Comparison of ENCODE assay signal across 8 cellular contexts in genomic region chr2:237085261-237086221, GRCh38. TPM values are rescaled to one million over a fixed set of nuclear protein-coding genes. Genes with fewer than 3 reads are reported as not detected.
A peak's percentile ranks its signal among the peaks of the same experiment; 100 is the strongest.
DNase-seq lines count a peak whose midpoint lies in the region; ATAC-seq and TF ChIP-seq lines count a peak whose summit lies in the region.

Gene COPS8, plus strand, starts transcription at chr2:237085889. Its CDS starts 76 bp downstream, at chr2:237085965.

- peak within 1 kb of the TSS; percentile 99 for H3K27ac Mint-ChIP-seq in T-helper 1 cell treated with Interleukin-12 subunit alpha and Interleukin-12 subunit beta and Interleukin-4 antibody, amounts not matched to agents 30 μg/mL and 1 μg/mL, for 36 hours

- H3K9me3 ChIP-seq in heart right ventricle (no peaks in the 10 kb centered on the region), upper lobe of right lung (no peaks in the 10 kb centered on the region)

- no peaks in the 10 kb centered on the region for H3K9me3 Mint-ChIP-seq in T-helper 1 cell treated with Interleukin-12 subunit alpha and Interleukin-12 subunit beta and Interleukin-4 antibody, amounts not matched to agents 30 μg/mL and 1 μg/mL, for 36 hours

- H3K27me3 ChIP-seq in heart right ventricle = no peaks in the 10 kb centered on the region
- no peaks in the 10 kb centered on the region for H3K27me3 ChIP-seq in upper lobe of right lung

- in situ Hi-C loops in GM13977 (cut with MboI; ENCODE audit: low pct_unique_long_range_greater_than_20kb, low sequenced_read_pairs, unreplicated experiment) = no loop called here

- ATAC-seq in HG02884 (IDR thresholded peaks at IDR 0.05; ENCODE audit: unreplicated experiment) = peak; percentile 98
- ATAC-seq in heart right ventricle = peak; percentile 98 to 100 (median 99)
- peak; percentile 99 for ATAC-seq in upper lobe of right lung

- H3K36me3 Mint-ChIP-seq in T-helper 1 cell treated with Interleukin-12 subunit alpha and Interleukin-12 subunit beta and Interleukin-4 antibody, amounts not matched to agents 30 μg/mL and 1 μg/mL, for 36 hours (ENCODE audit: low read depth) = peaks cover 2% of the 10 kb centered on the region

- DNase-seq in GM13977 (ENCODE audit: low spot score) (peak; percentile 92), NCI-H1694 (lab: John Stamatoyannopoulos, UW) (peak; percentile 82), amniotic stem cell (lab: John Stamatoyannopoulos, UW) (peak; percentile 90), heart right ventricle (peak; percentile 96 to 97), posterior vena cava (ENCODE audit: low spot score) (peak; percentile 99), upper lobe of right lung (peak; percentile 98)

- peak within 1 kb of the TSS; percentile 99 for H3K4me3 Mint-ChIP-seq in T-helper 1 cell treated with Interleukin-12 subunit alpha and Interleukin-12 subunit beta and Interleukin-4 antibody, amounts not matched to agents 30 μg/mL and 1 μg/mL, for 36 hours

- H3K36me3 ChIP-seq in heart right ventricle (peaks cover 0 to 36% (median 0%) of the 10 kb centered on the region in 9 donors), upper lobe of right lung (peaks cover 27% of the 10 kb centered on the region)

- H3K27ac ChIP-seq in heart right ventricle = peak within 1 kb of the TSS; percentile 50 to 94 (median 91)
- H3K27ac ChIP-seq in upper lobe of right lung = peak within 1 kb of the TSS; percentile 92

- peaks cover 20% of the 10 kb centered on the region for H3K4me1 Mint-ChIP-seq in T-helper 1 cell treated with Interleukin-12 subunit alpha and Interleukin-12 subunit beta and Interleukin-4 antibody, amounts not matched to agents 30 μg/mL and 1 μg/mL, for 36 hours (ENCODE audit: low read depth)

- TF ChIP-seq CTCF in GM13977 (IDR thresholded peaks at IDR 0.05; ENCODE audit: extremely low read depth, insufficient read depth, missing control alignments) (peak; percentile 40), heart right ventricle (IDR thresholded peaks at IDR 0.05) (peak in 7 of 9 donors; percentile 18 to 51 (median 32)), upper lobe of right lung (IDR thresholded peaks at IDR 0.05) (peak; percentile 31)

- intact Hi-C loops in heart right ventricle (cut with DNase I) (no loop called here), posterior vena cava (cut with DNase I) (no loop called here), upper lobe of right lung (cut with DNase I) (no loop called here)

- peaks cover 0 to 38% (median 23%) of the 10 kb centered on the region in 9 donors for H3K4me1 ChIP-seq in heart right ventricle
- peaks cover 15% of the 10 kb centered on the region for H3K4me1 ChIP-seq in upper lobe of right lung

- peak within 1 kb of the TSS; percentile 60 to 95 (median 86) for H3K4me3 ChIP-seq in heart right ventricle
- peak within 1 kb of the TSS; percentile 79 for H3K4me3 ChIP-seq in upper lobe of right lung

- WGBS in heart right ventricle, 2 donors = 0 to 1% methylated on average over 85 of the region's 85 CpGs

- no peaks in the 10 kb centered on the region for H3K27me3 Mint-ChIP-seq in T-helper 1 cell treated with Interleukin-12 subunit alpha and Interleukin-12 subunit beta and Interleukin-4 antibody, amounts not matched to agents 30 μg/mL and 1 μg/mL, for 36 hours (ENCODE audit: low read depth)

RNA-seq across cellular contexts. Expression of gene COPS8, which starts in this region (rescaled TPM):
- 100 to 1,000 TPM in 2 of 10 donors, 10 to 100 TPM in 8; 72.0 to 112 (median 92.2) TPM for total RNA-seq in heart right ventricle
- 100 to 1,000 TPM in 1 of 2 donors, 10 to 100 TPM in 1; 22.0 to 143 TPM for polyA plus RNA-seq in heart right ventricle
- 10 to 100 TPM; 55.6 to 57.1 TPM for total RNA-seq in posterior vena cava
- total RNA-seq in upper lobe of right lung = 40.9 TPM

Comparison
In these comparisons a context has a peak if more than half of its experiments do, and no peak if none do; other contexts are left out.
1. Peak in every context shown above with its lines: DNase-seq, ATAC-seq, H3K4me3 ChIP-seq and H3K27ac ChIP-seq.